28 cellular contexts compared by ENCODE assay signal in the genomic region with DNA sequence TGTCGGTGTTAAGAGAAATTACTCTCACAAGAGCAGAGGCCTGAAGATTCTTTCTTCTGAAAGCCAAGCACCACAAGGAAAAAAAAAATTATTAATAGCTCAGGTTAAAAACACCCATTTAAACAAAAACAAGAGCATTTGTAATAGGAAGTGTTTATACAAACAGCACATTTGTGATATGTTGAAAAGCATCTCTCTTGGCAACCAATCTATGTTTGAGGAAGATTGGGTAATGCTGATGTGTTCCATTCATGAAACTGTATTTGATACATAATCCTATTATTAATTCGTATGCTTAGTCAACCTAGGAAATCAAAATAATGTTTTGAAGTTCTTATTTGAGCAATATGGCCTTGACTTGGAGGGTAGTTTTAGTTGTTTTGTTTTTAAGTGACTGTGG. TPM values are rescaled to one million over a fixed set of nuclear protein-coding genes. Genes with fewer than 3 reads are reported as not detected.
"Had no signal": no experiment of that assay in that cellular context is flagged by ENCODE, and none has a peak within 500 bp of the region (broad histone marks: within the 10 kb centered on the region; RNA-seq: fewer than 3 reads in every experiment).

No MANE protein-coding gene starts in this region.

- DNase-seq: activated CD4-positive, alpha-beta memory T cell treated with anti-CD3 and anti-CD28 coated beads, Interleukin-2, amount 10 ng/mL, durations not matched to agents 7 days and 5 days; activated CD4-positive, alpha-beta T cell treated with anti-CD3 and anti-CD28 coated beads for 48 hours; activated CD4-positive, CD25-positive, alpha-beta regulatory T cell; activated CD8-positive, alpha-beta memory T cell treated with anti-CD3 and anti-CD28 coated beads, Interleukin-2, amount 50 U/mL, for 48 hours; activated gamma-delta T cell treated with Interleukin-2 at 50 U/mL for 16 hours; activated naive CD4-positive, alpha-beta T cell treated with anti-CD3 and anti-CD28 coated beads, Interleukin-2, amount 50 U/mL, for 16 hours; activated T-cell treated with anti-CD3 and anti-CD28 coated beads, Interleukin-2, amount 50 U/mL, for 24 hours; amygdala; foreskin melanocyte; left ventricle myocardium inferior; naive B cell; ovary; stimulated activated CD4-positive, alpha-beta T cell treated with anti-CD3 and anti-CD28 coated beads, Interleukin-1b, Interleukin-23, amount 100 ng/mL, for 48 hours; stimulated activated CD4-positive, alpha-beta T cell treated with anti-CD3 and anti-CD28 coated beads, Interleukin-4, amount 100 ng/mL, for 4 hours; stimulated activated CD8-positive, alpha-beta memory T cell treated with anti-CD3 and anti-CD28 coated beads, Interleukin-4, amount 100 ng/mL, for 48 hours; stimulated activated naive CD8-positive, alpha-beta T cell treated with anti-CD3 and anti-CD28 coated beads, Interleukin-15, amount 100 ng/mL, for 72 hours; substantia nigra; T-helper 1 cell; upper lobe of left lung had no signal

- H3K4me3 ChIP-seq: cardiac muscle cell, coronary artery, left ventricle myocardium inferior, ovary, smooth muscle cell, thyroid gland, upper lobe of left lung, vagina had no signal

- H3K27ac ChIP-seq: cardiac muscle cell, coronary artery, left ventricle myocardium inferior, upper lobe of left lung, vagina had no signal

- H3K27ac Mint-ChIP-seq: activated CD4-positive, alpha-beta memory T cell treated with anti-CD3 and anti-CD28 coated beads, Interleukin-2, amount 10 ng/mL, durations not matched to agents 7 days and 5 days; activated T-cell treated with anti-CD3 and anti-CD28 coated beads, Interleukin-2, amount 50 U/mL, for 24 hours; activated T-helper 17 cell treated with anti-CD3 and anti-CD28 coated beads, Interleukin-2, amount 50 U/mL, for 72 hours; progenitor cell of endocrine pancreas; stimulated activated memory B cell treated with anti-CD40 and anti-IgM and Interleukin-4, amounts not matched to agents 10 μg/mL and 1 μg/mL and 100 μg/mL, for 72 hours; stimulated activated naive CD8-positive, alpha-beta T cell treated with anti-CD3 and anti-CD28 coated beads, Interleukin-15, amount 100 ng/mL, for 72 hours had no signal

- ATAC-seq: activated T-helper 17 cell treated with anti-CD3 and anti-CD28 coated beads, Interleukin-2, amount 50 U/mL, for 72 hours; esophagus mucosa; stimulated activated memory B cell treated with anti-CD40 and anti-IgM and Interleukin-4, amounts not matched to agents 10 μg/mL and 1 μg/mL and 100 μg/mL, for 72 hours; stimulated activated naive CD8-positive, alpha-beta T cell treated with anti-CD3 and anti-CD28 coated beads, Interleukin-15, amount 100 ng/mL, for 72 hours had no signal

- H3K4me3 Mint-ChIP-seq: activated CD4-positive, alpha-beta memory T cell treated with anti-CD3 and anti-CD28 coated beads, Interleukin-2, amount 10 ng/mL, durations not matched to agents 7 days and 5 days; activated T-cell treated with anti-CD3 and anti-CD28 coated beads, Interleukin-2, amount 50 U/mL, for 24 hours; activated T-helper 17 cell treated with anti-CD3 and anti-CD28 coated beads, Interleukin-2, amount 50 U/mL, for 72 hours; naive B cell; stimulated activated memory B cell treated with anti-CD40 and anti-IgM and Interleukin-4, amounts not matched to agents 10 μg/mL and 1 μg/mL and 100 μg/mL, for 72 hours; stimulated activated naive CD8-positive, alpha-beta T cell treated with anti-CD3 and anti-CD28 coated beads, Interleukin-15, amount 100 ng/mL, for 72 hours had no signal

- H3K4me1 Mint-ChIP-seq: activated CD4-positive, alpha-beta memory T cell treated with anti-CD3 and anti-CD28 coated beads, Interleukin-2, amount 10 ng/mL, durations not matched to agents 7 days and 5 days; activated T-helper 17 cell treated with anti-CD3 and anti-CD28 coated beads, Interleukin-2, amount 50 U/mL, for 72 hours; stimulated activated naive CD8-positive, alpha-beta T cell treated with anti-CD3 and anti-CD28 coated beads, Interleukin-15, amount 100 ng/mL, for 72 hours had no signal

- H3K27me3 Mint-ChIP-seq: stimulated activated memory B cell treated with anti-CD40 and anti-IgM and Interleukin-4, amounts not matched to agents 10 μg/mL and 1 μg/mL and 100 μg/mL, for 72 hours had no signal

- H3K9me3 Mint-ChIP-seq: activated CD4-positive, alpha-beta memory T cell treated with anti-CD3 and anti-CD28 coated beads, Interleukin-2, amount 10 ng/mL, durations not matched to agents 7 days and 5 days; activated T-cell treated with anti-CD3 and anti-CD28 coated beads, Interleukin-2, amount 50 U/mL, for 24 hours; activated T-helper 17 cell treated with anti-CD3 and anti-CD28 coated beads, Interleukin-2, amount 50 U/mL, for 72 hours; stimulated activated memory B cell treated with anti-CD40 and anti-IgM and Interleukin-4, amounts not matched to agents 10 μg/mL and 1 μg/mL and 100 μg/mL, for 72 hours; stimulated activated naive CD8-positive, alpha-beta T cell treated with anti-CD3 and anti-CD28 coated beads, Interleukin-15, amount 100 ng/mL, for 72 hours had no signal

- H3K36me3 Mint-ChIP-seq: naive B cell had no signal

RNA-seq across cellular contexts. Expression of a gene that starts 36.6 kb away (rescaled TPM):
- total RNA-seq: activated CD4-positive, alpha-beta memory T cell treated with anti-CD3 and anti-CD28 coated beads, Interleukin-2, amount 10 ng/mL, durations not matched to agents 7 days and 5 days; activated T-helper 17 cell treated with anti-CD3 and anti-CD28 coated beads, Interleukin-2, amount 50 U/mL, for 72 hours had no signal
